20 cellular contexts compared by ENCODE assay signal in the genomic region with DNA sequence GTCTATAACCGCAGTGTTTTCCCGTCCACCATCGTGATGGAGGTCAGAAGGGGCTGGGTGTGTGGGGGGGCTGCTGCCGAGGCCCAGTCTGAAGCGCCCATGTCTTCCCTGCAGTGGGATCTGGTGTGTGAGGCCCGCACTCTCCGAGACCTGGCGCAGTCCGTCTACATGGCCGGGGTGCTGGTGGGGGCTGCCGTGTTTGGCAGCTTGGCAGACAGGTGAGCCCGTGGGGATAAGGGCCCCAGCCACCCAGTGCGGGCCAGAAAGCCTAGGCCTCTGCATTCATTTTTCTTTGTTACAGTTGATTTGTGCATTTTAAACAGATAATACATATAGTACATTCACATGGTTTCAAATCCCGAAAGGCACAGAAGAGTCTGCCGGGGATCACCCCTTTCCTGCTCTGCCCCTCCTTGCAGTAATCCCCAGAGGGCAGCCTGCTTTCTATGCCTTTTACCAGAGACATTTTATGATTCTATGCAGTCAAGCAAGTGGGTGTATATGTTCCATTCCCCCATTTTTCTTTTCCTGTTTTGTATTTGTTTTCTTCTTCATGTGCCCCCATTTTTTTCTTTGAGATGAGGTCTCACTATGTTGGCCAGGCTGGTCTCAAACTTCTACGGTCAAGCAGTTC. TPM values are rescaled to one million over a fixed set of nuclear protein-coding genes. Genes with fewer than 3 reads are reported as not detected.
A peak's percentile ranks its signal among the peaks of the same experiment; 100 is the strongest.
DNase-seq lines count a peak whose midpoint lies in the region; ATAC-seq, FAIRE-seq and TF ChIP-seq lines count a peak whose summit lies in the region.
"Had no signal": no experiment of that assay in that cellular context is flagged by ENCODE, and none has a peak within 500 bp of the region (broad histone marks: within the 10 kb centered on the region; RNA-seq: fewer than 3 reads in every experiment).

No MANE protein-coding gene starts in this region.

- H3K79me2 ChIP-seq in HepG2 (ENCODE audit: insufficient read depth, low read length) (no peaks in the 10 kb centered on the region), GM23248 (ENCODE audit: insufficient read depth) (no peaks in the 10 kb centered on the region)

- peaks cover 0 to 3% of the 10 kb centered on the region in 2 donors for H3K36me3 Mint-ChIP-seq in activated T-cell treated with anti-CD3 and anti-CD28 coated beads, Interleukin-2, amount 50 U/mL, for 72 hours (ENCODE audit: insufficient read depth in 2 of 2)
- H3K36me3 Mint-ChIP-seq in stimulated activated naive B cell treated with anti-CD40 and anti-IgM and Interleukin-4, amounts not matched to agents 10 μg/mL and 1 μg/mL and 100 μg/mL, for 72 hours: peaks cover 22 to 29% of the 10 kb centered on the region in 2 donors

- no peak for DNase-seq in activated T-cell treated with anti-CD3 and anti-CD28 coated beads, Interleukin-2, amount 50 U/mL, for 72 hours
- DNase-seq in activated T-cell treated with anti-CD3 and anti-CD28 coated beads, Interleukin-2, amount 50 U/mL, for 48 hours: no peak
- DNase-seq in RWPE1 (ENCODE audit: low spot score) (no peak), HepG2 (ENCODE audit: low spot score) (no peak), GM23248 (no peak), AG08396 (ENCODE audit: low spot score) (no peak), C1 segment of cervical spinal cord (lab: John Stamatoyannopoulos, UW) (no peak)
- no peak for DNase-seq in stimulated activated naive B cell treated with anti-CD40 and anti-IgM and Interleukin-4, amounts not matched to agents 10 μg/mL and 1 μg/mL and 100 μg/mL, for 72 hours
- DNase-seq: activated CD4-positive, alpha-beta T cell treated with anti-CD3 and anti-CD28 coated beads, Interleukin-2, amount 50 U/mL, for 1 hour; COR-L47; NCI-H2081 treated with DMSO at 0.1 percent for 48 hours; NCI-H524 treated with DMSO at 0.1 percent for 48 hours; OCI-M1; stimulated activated CD4-positive, alpha-beta T cell treated with anti-CD3 and anti-CD28 coated beads, Interleukin-12 subunit alpha, Interleukin-12 subunit beta, amount 100 ng/mL, for 4 hours had no signal

- no peaks in the 10 kb centered on the region for H3K9me2 ChIP-seq in GM23248 (ENCODE audit: insufficient read depth)

- in situ Hi-C loops in HepG2 (cut with HindIII; ENCODE audit: extremely low pct_ligation_motif_present, low pct_unique_long_range_greater_than_20kb): no loop called here
- in situ Hi-C loops in GM23248 (cut with MboI): no loop called here

- 75% methylated on average over 5 of the region's 16 CpGs for WGBS in HepG2 (ENCODE audit: low lambda C conversion rate)
- WGBS in GM23248 (ENCODE audit: low coverage in 1 of 2, low lambda C conversion rate in 2 of 2, missing lambda C conversion rate in 2 of 2), 2 experiments: 78 to 81% methylated on average over 15 to 16 of the region's 16 CpGs

- H3K27ac Mint-ChIP-seq in activated T-cell treated with anti-CD3 and anti-CD28 coated beads, Interleukin-2, amount 50 U/mL, for 72 hours: peak overlapping the region; percentile 8
- no peak overlapping the region for H3K27ac Mint-ChIP-seq in stimulated activated naive B cell treated with anti-CD40 and anti-IgM and Interleukin-4, amounts not matched to agents 10 μg/mL and 1 μg/mL and 100 μg/mL, for 72 hours
- H3K27ac Mint-ChIP-seq: activated T-helper 1 cell treated with anti-CD3 and anti-CD28 coated beads, Interleukin-12 subunit alpha, Interleukin-12 subunit beta, Interleukin-2, Interleukin-4 antibody, amounts not matched to agents 30 ng/mL and 10 ng/mL and 1 ng/mL, durations not matched to agents 14 hours and 24 hours and 36 hours had no signal

- no peak overlapping the region for H3K4me2 ChIP-seq in HepG2 (ENCODE audit: low read depth, low read length)
- H3K4me2 ChIP-seq in GM23248 (ENCODE audit: unreplicated experiment): no peak overlapping the region

- POLR2A ChIA-PET in RWPE1 (lab: Yijun Ruan, JAX; ENCODE audit: low non-redundant PET): no interaction called here
- POLR2A ChIA-PET in HepG2 (lab: Yijun Ruan, JAX): interaction anchor here (0.6 kb wide), 1 partner anchor 58 kb away, joined by 3 read pairs; no protein-coding TSS in a partner anchor

- H3K4me3 Mint-ChIP-seq in activated T-cell treated with anti-CD3 and anti-CD28 coated beads, Interleukin-2, amount 50 U/mL, for 72 hours: peak overlapping the region in 1 of 2 donors; percentile 13
- peak overlapping the region; percentile 5 to 40 for H3K4me3 Mint-ChIP-seq in stimulated activated naive B cell treated with anti-CD40 and anti-IgM and Interleukin-4, amounts not matched to agents 10 μg/mL and 1 μg/mL and 100 μg/mL, for 72 hours
- H3K4me3 Mint-ChIP-seq: activated T-helper 1 cell treated with anti-CD3 and anti-CD28 coated beads, Interleukin-12 subunit alpha, Interleukin-12 subunit beta, Interleukin-2, Interleukin-4 antibody, amounts not matched to agents 30 ng/mL and 10 ng/mL and 1 ng/mL, durations not matched to agents 14 hours and 24 hours and 36 hours had no signal

- H3K9ac ChIP-seq in HepG2 (ENCODE audit: insufficient read depth, low read depth, low read length) (no peak overlapping the region), GM23248 (no peak overlapping the region)

- peaks cover 2% of the 10 kb centered on the region; the same call in 1 of the 2 replicates for H3K4me1 ChIP-seq in HepG2 (ENCODE audit: insufficient read depth, low read length)
- H3K4me1 ChIP-seq in GM23248 (ENCODE audit: insufficient read depth): 0 out of 2 replicates have a peak, but pooled peaks cover 2% of the 10 kb centered on the region

- peaks cover 2 to 3% of the 10 kb centered on the region in 2 donors for H3K9me3 Mint-ChIP-seq in activated T-cell treated with anti-CD3 and anti-CD28 coated beads, Interleukin-2, amount 50 U/mL, for 72 hours
- H3K9me3 Mint-ChIP-seq in stimulated activated naive B cell treated with anti-CD40 and anti-IgM and Interleukin-4, amounts not matched to agents 10 μg/mL and 1 μg/mL and 100 μg/mL, for 72 hours: peaks cover 3 to 5% of the 10 kb centered on the region in 2 donors

- no peaks in the 10 kb centered on the region for H3K27me3 Mint-ChIP-seq in activated T-cell treated with anti-CD3 and anti-CD28 coated beads, Interleukin-2, amount 50 U/mL, for 72 hours (ENCODE audit: low read depth)
- H3K27me3 Mint-ChIP-seq in stimulated activated naive B cell treated with anti-CD40 and anti-IgM and Interleukin-4, amounts not matched to agents 10 μg/mL and 1 μg/mL and 100 μg/mL, for 72 hours: peaks cover 5% of the 10 kb centered on the region in 2 donors

- BruUV-seq in HepG2 (replicated peaks; lab: Mats Ljungman, UMichigan): no TSS peak

- H3K4me3 ChIP-seq in HepG2 (replicated peaks in 1 of 3; ENCODE audit: insufficient read depth in 1 of 3, low read depth in 2 of 3, low read length in 3 of 3): no peak overlapping the region
- no peak overlapping the region for H3K4me3 ChIP-seq in GM23248

- H3K9me3 ChIP-seq in HepG2 (ENCODE audit: low read length): no peaks in the 10 kb centered on the region
- H3K9me3 ChIP-seq in GM23248 (ENCODE audit: low read depth): no peaks in the 10 kb centered on the region

- TF ChIP-seq CTCF in RWPE1 (conservative IDR thresholded peaks at IDR 0.05; ENCODE audit: low read depth) (no peak), HepG2 (CRISPR knock-in tag; IDR thresholded peaks at IDR 0.05) (no peak)

- TF ChIP-seq EP300 in HepG2 (IDR thresholded peaks at IDR 0.05; ENCODE audit: low read depth in 2 of 2, low read length in 2 of 2) (no peak), HepG2 (CRISPR knock-in tag; IDR thresholded peaks at IDR 0.05; ENCODE audit: borderline replicate concordance) (no peak)

- H2AFZ ChIP-seq in HepG2 (ENCODE audit: low read length) (no peak overlapping the region), GM23248 (no peak overlapping the region)

- H3K27ac ChIP-seq in RWPE1 (peak overlapping the region; percentile 55; the same call in 1 of the 2 replicates), HepG2 (ENCODE audit: extremely low read length, insufficient read depth, low read length) (no peak overlapping the region), GM23248 (no peak overlapping the region)

- TF ChIP-seq RAD21 in HepG2 (CRISPR knock-in tag; IDR thresholded peaks at IDR 0.05): no peak

- intact Hi-C loops in HepG2 (cut with micrococcal nuclease; ENCODE audit: unreplicated experiment): no loop called here

- TF ChIP-seq POLR2A in HepG2 (IDR thresholded peaks at IDR 0.05; ENCODE audit: insufficient read depth in 1 of 2, low read depth in 2 of 2, low read length in 2 of 2): no peak

- peaks cover 7 to 14% of the 10 kb centered on the region in 2 experiments; a peak in 4 of 5 replicates for H3K36me3 ChIP-seq in HepG2 (replicated peaks in 1 of 2; ENCODE audit: control insufficient read depth in 1 of 2, insufficient read depth in 2 of 2, low read length in 2 of 2)
- H3K36me3 ChIP-seq in GM23248 (ENCODE audit: low read depth): peaks cover 3% of the 10 kb centered on the region; the same call in 1 of the 2 replicates

- FAIRE-seq in HepG2 (lab: Jason Lieb, UNC): no peak
- FAIRE-seq: endometrium had no signal

- H3K27me3 ChIP-seq in HepG2 (ENCODE audit: control insufficient read depth in 1 of 2, insufficient read depth in 2 of 2, low read length in 2 of 2) (no peaks in the 10 kb centered on the region), GM23248 (replicated peaks; ENCODE audit: insufficient read depth) (no peaks in the 10 kb centered on the region)

- CTCF ChIA-PET in RWPE1 (lab: Yijun Ruan, JAX): no interaction called here
- CTCF ChIA-PET in HepG2 (lab: Yijun Ruan, JAX; ENCODE audit: low intra/inter-chr PET ratio, low total read pairs): no interaction called here

- H3K4me1 Mint-ChIP-seq in activated T-cell treated with anti-CD3 and anti-CD28 coated beads, Interleukin-2, amount 50 U/mL, for 72 hours (ENCODE audit: low read depth): peaks cover 13% of the 10 kb centered on the region
- H3K4me1 Mint-ChIP-seq in stimulated activated naive B cell treated with anti-CD40 and anti-IgM and Interleukin-4, amounts not matched to agents 10 μg/mL and 1 μg/mL and 100 μg/mL, for 72 hours: peaks cover 21 to 32% of the 10 kb centered on the region in 2 donors

- ATAC-seq in activated T-cell treated with anti-CD3 and anti-CD28 coated beads, Interleukin-2, amount 50 U/mL, for 72 hours (replicated peaks in 1 of 2): no peak
- no peak for ATAC-seq in HepG2
- ATAC-seq in stimulated activated naive B cell treated with anti-CD40 and anti-IgM and Interleukin-4, amounts not matched to agents 10 μg/mL and 1 μg/mL and 100 μg/mL, for 72 hours (replicated peaks): peak; percentile 18 to 47

- peaks cover 13% of the 10 kb centered on the region for H3F3A ChIP-seq in GM23248 (ENCODE audit: insufficient read depth)

- H4K20me1 ChIP-seq in HepG2 (ENCODE audit: insufficient read depth, low read length) (no peaks in the 10 kb centered on the region), GM23248 (ENCODE audit: insufficient read depth) (no peaks in the 10 kb centered on the region)

RNA-seq across cellular contexts. Expression of gene CAPN1, which starts 32.6 kb away (rescaled TPM):
- total RNA-seq in activated T-cell treated with anti-CD3 and anti-CD28 coated beads, Interleukin-2, amount 50 U/mL, for 72 hours: 100 to 1,000 TPM in 1 of 2 donors, 10 to 100 TPM in 1; 99.1 to 114 TPM
- 51.2 and 57.3 TPM in 2 replicates for total RNA-seq in HepG2 (2016; rRNA removed; fragmentation: Illumina TruSeq; extraction: Trizol)
- total RNA-seq in HepG2 (2016; cell fraction: cytosol; rRNA removed; fragmentation: Illumina TruSeq; extraction: Trizol; ENCODE audit: low read depth): 26.4 and 34.4 TPM in 2 replicates
- 43.3 and 63.5 TPM in 2 replicates for total RNA-seq in HepG2 (2016; cell fraction: insoluble cytoplasmic fraction; rRNA removed; fragmentation: Illumina TruSeq; extraction: Trizol)
- 26.6 and 29.7 TPM in 2 replicates for total RNA-seq in HepG2 (2016; cell fraction: membrane; rRNA removed; fragmentation: Illumina TruSeq; extraction: Trizol)
- total RNA-seq in HepG2 (2016; cell fraction: nucleus; rRNA removed; fragmentation: Illumina TruSeq; extraction: Trizol): 37.0 and 44.2 TPM in 2 replicates
- polyA plus RNA-seq in HepG2 (2011; rRNA removed) (82.6 and 92.6 TPM in 2 replicates), GM23248 (2016; fragmentation: Nextera tagmentation; extraction: Ambion mirVana) (106 and 110 TPM in 2 replicates)
- polyA plus RNA-seq in HepG2 (2011; cell fraction: cytosol; rRNA removed): 23.9 and 34.7 TPM in 2 replicates
- polyA plus RNA-seq in HepG2 (2011; cell fraction: nucleus; rRNA removed): 429 and 543 TPM in 2 replicates
- 41.7 and 58.1 TPM in 2 replicates for polyA plus RNA-seq in HepG2 (2012)
- polyA plus RNA-seq in HepG2 (2016; cell fraction: cytosol; fragmentation: Illumina TruSeq; extraction: Trizol; ENCODE audit: low read depth): 11.8 and 12.0 TPM in 2 replicates
- 39.8 and 54.5 TPM in 2 replicates for polyA plus RNA-seq in HepG2 (2016; cell fraction: insoluble cytoplasmic fraction; fragmentation: Illumina TruSeq; extraction: Trizol; ENCODE audit: low read depth)
- polyA plus RNA-seq in HepG2 (2016; cell fraction: membrane; fragmentation: Illumina TruSeq; extraction: Trizol; ENCODE audit: low read depth): 24.4 and 28.3 TPM in 2 replicates
- polyA plus RNA-seq in HepG2 (2016; cell fraction: nucleus; fragmentation: Illumina TruSeq; extraction: Trizol; ENCODE audit: insufficient read depth, low read depth): 116 and 118 TPM in 2 replicates
- 129 and 175 TPM in 2 replicates for polyA minus RNA-seq in HepG2 (2011; rRNA and poly(A)+ RNA removed; ENCODE audit: low replicate concordance)
- 33.2 and 36.8 TPM in 2 replicates for polyA minus RNA-seq in HepG2 (2011; cell fraction: cytosol; rRNA and poly(A)+ RNA removed)
- polyA minus RNA-seq in HepG2 (2011; cell fraction: nucleus; rRNA and poly(A)+ RNA removed): 47.1 and 54.0 TPM in 2 replicates
- 127 and 145 TPM in 2 replicates for total RNA-seq in GM23248 (2014; rRNA removed; shearing (Covaris generic))

RNA-seq across cellular contexts. Expression of gene SPDYC, which starts 44.3 kb away (rescaled TPM):
- total RNA-seq in activated T-cell treated with anti-CD3 and anti-CD28 coated beads, Interleukin-2, amount 50 U/mL, for 72 hours: not detected
- total RNA-seq in HepG2 (2016; rRNA removed; fragmentation: Illumina TruSeq; extraction: Trizol): 0.15 TPM in 1 of 2 replicates, not detected in the other
- total RNA-seq in HepG2 (2016; cell fraction: cytosol; rRNA removed; fragmentation: Illumina TruSeq; extraction: Trizol; ENCODE audit: low read depth): not detected in 2 replicates
- total RNA-seq in HepG2 (2016; cell fraction: insoluble cytoplasmic fraction; rRNA removed; fragmentation: Illumina TruSeq; extraction: Trizol): 0.15 and 0.19 TPM in 2 replicates
- not detected in 2 replicates for total RNA-seq in HepG2 (2016; cell fraction: membrane; rRNA removed; fragmentation: Illumina TruSeq; extraction: Trizol)
- total RNA-seq in HepG2 (2016; cell fraction: nucleus; rRNA removed; fragmentation: Illumina TruSeq; extraction: Trizol): not detected in 2 replicates
- polyA plus RNA-seq in HepG2 (2011; rRNA removed): 0.26 and 0.33 TPM in 2 replicates
- 0.18 and 0.28 TPM in 2 replicates for polyA plus RNA-seq in HepG2 (2011; cell fraction: cytosol; rRNA removed)
- polyA plus RNA-seq in HepG2 (2011; cell fraction: nucleus; rRNA removed): 0.42 and 0.71 TPM in 2 replicates
- polyA plus RNA-seq in HepG2 (2012): 0.39 and 0.44 TPM in 2 replicates
- polyA plus RNA-seq in HepG2 (2016; cell fraction: cytosol; fragmentation: Illumina TruSeq; extraction: Trizol; ENCODE audit: low read depth): not detected in 2 replicates
- polyA plus RNA-seq in HepG2 (2016; cell fraction: insoluble cytoplasmic fraction; fragmentation: Illumina TruSeq; extraction: Trizol; ENCODE audit: low read depth): not detected in 2 replicates
- not detected in 2 replicates for polyA plus RNA-seq in HepG2 (2016; cell fraction: membrane; fragmentation: Illumina TruSeq; extraction: Trizol; ENCODE audit: low read depth)
- polyA plus RNA-seq in HepG2 (2016; cell fraction: nucleus; fragmentation: Illumina TruSeq; extraction: Trizol; ENCODE audit: insufficient read depth, low read depth): 0.52 TPM in 1 of 2 replicates, not detected in the other
- polyA minus RNA-seq in HepG2 (2011; rRNA and poly(A)+ RNA removed; ENCODE audit: low replicate concordance): not detected in 2 replicates
- 0.59 TPM in 1 of 2 replicates, not detected in the other for polyA minus RNA-seq in HepG2 (2011; cell fraction: cytosol; rRNA and poly(A)+ RNA removed)
- not detected in 2 replicates for polyA minus RNA-seq in HepG2 (2011; cell fraction: nucleus; rRNA and poly(A)+ RNA removed)
- not detected in 2 replicates for total RNA-seq in GM23248 (2014; rRNA removed; shearing (Covaris generic))
- not detected in 2 replicates for polyA plus RNA-seq in GM23248 (2016; fragmentation: Nextera tagmentation; extraction: Ambion mirVana)
- total RNA-seq: activated T-helper 1 cell treated with anti-CD3 and anti-CD28 coated beads, Interleukin-12 subunit alpha, Interleukin-12 subunit beta, Interleukin-2, Interleukin-4 antibody, amounts not matched to agents 30 ng/mL and 10 ng/mL and 1 ng/mL, durations not matched to agents 14 hours and 24 hours and 36 hours; chondrocyte; pulmonary artery endothelial cell; SK-MEL-5; urinary bladder had no signal
- polyA plus RNA-seq: urinary bladder had no signal

RNA-seq across cellular contexts. Expression of gene POLA2, which starts 47.4 kb away (rescaled TPM):
- total RNA-seq in activated T-cell treated with anti-CD3 and anti-CD28 coated beads, Interleukin-2, amount 50 U/mL, for 72 hours: 10 to 100 TPM; 54.2 to 67.0 TPM
- 10.7 and 15.6 TPM in 2 replicates for total RNA-seq in HepG2 (2016; rRNA removed; fragmentation: Illumina TruSeq; extraction: Trizol)
- 2.7 and 3.5 TPM in 2 replicates for total RNA-seq in HepG2 (2016; cell fraction: cytosol; rRNA removed; fragmentation: Illumina TruSeq; extraction: Trizol; ENCODE audit: low read depth)
- total RNA-seq in HepG2 (2016; cell fraction: insoluble cytoplasmic fraction; rRNA removed; fragmentation: Illumina TruSeq; extraction: Trizol): 13.9 and 14.3 TPM in 2 replicates
- 3.6 and 4.5 TPM in 2 replicates for total RNA-seq in HepG2 (2016; cell fraction: membrane; rRNA removed; fragmentation: Illumina TruSeq; extraction: Trizol)
- 17.7 and 18.6 TPM in 2 replicates for total RNA-seq in HepG2 (2016; cell fraction: nucleus; rRNA removed; fragmentation: Illumina TruSeq; extraction: Trizol)
- polyA plus RNA-seq in HepG2 (2011; rRNA removed) (9.1 and 9.7 TPM in 2 replicates), GM23248 (2016; fragmentation: Nextera tagmentation; extraction: Ambion mirVana) (8.7 and 8.9 TPM in 2 replicates)
- polyA plus RNA-seq in HepG2 (2011; cell fraction: cytosol; rRNA removed): 6.3 and 8.1 TPM in 2 replicates
- polyA plus RNA-seq in HepG2 (2011; cell fraction: nucleus; rRNA removed): 8.7 and 12.1 TPM in 2 replicates
- polyA plus RNA-seq in HepG2 (2012): 3.3 and 4.8 TPM in 2 replicates
- polyA plus RNA-seq in HepG2 (2016; cell fraction: cytosol; fragmentation: Illumina TruSeq; extraction: Trizol; ENCODE audit: low read depth): 0.57 and 0.88 TPM in 2 replicates
- 18.2 and 18.8 TPM in 2 replicates for polyA plus RNA-seq in HepG2 (2016; cell fraction: insoluble cytoplasmic fraction; fragmentation: Illumina TruSeq; extraction: Trizol; ENCODE audit: low read depth)
- polyA plus RNA-seq in HepG2 (2016; cell fraction: membrane; fragmentation: Illumina TruSeq; extraction: Trizol; ENCODE audit: low read depth): 2.6 and 3.0 TPM in 2 replicates
- 21.9 and 25.4 TPM in 2 replicates for polyA plus RNA-seq in HepG2 (2016; cell fraction: nucleus; fragmentation: Illumina TruSeq; extraction: Trizol; ENCODE audit: insufficient read depth, low read depth)
- polyA minus RNA-seq in HepG2 (2011; rRNA and poly(A)+ RNA removed; ENCODE audit: low replicate concordance): 19.5 and 152 TPM in 2 replicates
- polyA minus RNA-seq in HepG2 (2011; cell fraction: cytosol; rRNA and poly(A)+ RNA removed): 3.6 and 4.1 TPM in 2 replicates
- polyA minus RNA-seq in HepG2 (2011; cell fraction: nucleus; rRNA and poly(A)+ RNA removed): 11.4 and 14.9 TPM in 2 replicates
- total RNA-seq in GM23248 (2014; rRNA removed; shearing (Covaris generic)): 6.7 and 8.6 TPM in 2 replicates

Comparison
In these comparisons a context has a peak if more than half of its experiments do, and no peak if none do; other contexts are left out.
1. ATAC-seq: peak in stimulated activated naive B cell treated with anti-CD40 and anti-IgM and Interleukin-4, amounts not matched to agents 10 μg/mL and 1 μg/mL and 100 μg/mL, for 72 hours (2 of 2); none in activated T-cell treated with anti-CD3 and anti-CD28 coated beads, Interleukin-2, amount 50 U/mL, for 72 hours (0 of 2) and HepG2 (single experiment).